Comparison of ENCODE assay signal across 1 cellular context in the genomic region with DNA sequence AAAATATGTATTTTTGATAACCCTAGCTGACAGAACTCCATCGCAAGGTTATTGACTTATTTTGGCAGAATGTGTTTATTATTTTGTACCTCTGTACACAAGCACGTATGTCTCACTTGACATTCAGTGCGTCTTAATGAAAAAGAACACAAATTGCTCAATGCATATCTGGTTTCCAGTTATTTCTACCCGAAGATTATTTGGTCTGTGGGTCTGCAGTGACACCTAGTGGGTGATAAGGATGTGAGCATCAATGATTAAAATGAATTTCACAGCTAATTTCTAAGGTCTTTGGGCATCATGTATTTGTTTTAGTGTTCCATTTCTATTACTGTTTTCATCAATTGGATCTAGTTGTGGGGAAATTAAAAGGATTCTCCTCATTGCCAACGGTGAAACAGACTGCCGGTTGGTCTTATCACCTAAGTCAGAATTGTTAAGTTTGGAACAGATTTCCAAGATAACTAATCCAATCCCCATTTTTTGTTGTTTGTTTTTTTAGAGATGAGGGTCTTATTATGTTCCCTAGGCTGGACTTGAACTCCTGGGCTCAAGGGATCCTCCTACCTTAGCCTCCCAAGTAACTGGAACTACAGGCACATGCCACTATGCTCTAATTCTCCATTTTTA.
TF ChIP-seq lines count a peak whose summit lies in the region.

No MANE protein-coding gene starts in this region.

TF ChIP-seq in GM23338, 12 proteins besides CTCF, POLR2A, EP300 and RAD21 (continued from another document):
- TF ChIP-seq, protein P1, sequence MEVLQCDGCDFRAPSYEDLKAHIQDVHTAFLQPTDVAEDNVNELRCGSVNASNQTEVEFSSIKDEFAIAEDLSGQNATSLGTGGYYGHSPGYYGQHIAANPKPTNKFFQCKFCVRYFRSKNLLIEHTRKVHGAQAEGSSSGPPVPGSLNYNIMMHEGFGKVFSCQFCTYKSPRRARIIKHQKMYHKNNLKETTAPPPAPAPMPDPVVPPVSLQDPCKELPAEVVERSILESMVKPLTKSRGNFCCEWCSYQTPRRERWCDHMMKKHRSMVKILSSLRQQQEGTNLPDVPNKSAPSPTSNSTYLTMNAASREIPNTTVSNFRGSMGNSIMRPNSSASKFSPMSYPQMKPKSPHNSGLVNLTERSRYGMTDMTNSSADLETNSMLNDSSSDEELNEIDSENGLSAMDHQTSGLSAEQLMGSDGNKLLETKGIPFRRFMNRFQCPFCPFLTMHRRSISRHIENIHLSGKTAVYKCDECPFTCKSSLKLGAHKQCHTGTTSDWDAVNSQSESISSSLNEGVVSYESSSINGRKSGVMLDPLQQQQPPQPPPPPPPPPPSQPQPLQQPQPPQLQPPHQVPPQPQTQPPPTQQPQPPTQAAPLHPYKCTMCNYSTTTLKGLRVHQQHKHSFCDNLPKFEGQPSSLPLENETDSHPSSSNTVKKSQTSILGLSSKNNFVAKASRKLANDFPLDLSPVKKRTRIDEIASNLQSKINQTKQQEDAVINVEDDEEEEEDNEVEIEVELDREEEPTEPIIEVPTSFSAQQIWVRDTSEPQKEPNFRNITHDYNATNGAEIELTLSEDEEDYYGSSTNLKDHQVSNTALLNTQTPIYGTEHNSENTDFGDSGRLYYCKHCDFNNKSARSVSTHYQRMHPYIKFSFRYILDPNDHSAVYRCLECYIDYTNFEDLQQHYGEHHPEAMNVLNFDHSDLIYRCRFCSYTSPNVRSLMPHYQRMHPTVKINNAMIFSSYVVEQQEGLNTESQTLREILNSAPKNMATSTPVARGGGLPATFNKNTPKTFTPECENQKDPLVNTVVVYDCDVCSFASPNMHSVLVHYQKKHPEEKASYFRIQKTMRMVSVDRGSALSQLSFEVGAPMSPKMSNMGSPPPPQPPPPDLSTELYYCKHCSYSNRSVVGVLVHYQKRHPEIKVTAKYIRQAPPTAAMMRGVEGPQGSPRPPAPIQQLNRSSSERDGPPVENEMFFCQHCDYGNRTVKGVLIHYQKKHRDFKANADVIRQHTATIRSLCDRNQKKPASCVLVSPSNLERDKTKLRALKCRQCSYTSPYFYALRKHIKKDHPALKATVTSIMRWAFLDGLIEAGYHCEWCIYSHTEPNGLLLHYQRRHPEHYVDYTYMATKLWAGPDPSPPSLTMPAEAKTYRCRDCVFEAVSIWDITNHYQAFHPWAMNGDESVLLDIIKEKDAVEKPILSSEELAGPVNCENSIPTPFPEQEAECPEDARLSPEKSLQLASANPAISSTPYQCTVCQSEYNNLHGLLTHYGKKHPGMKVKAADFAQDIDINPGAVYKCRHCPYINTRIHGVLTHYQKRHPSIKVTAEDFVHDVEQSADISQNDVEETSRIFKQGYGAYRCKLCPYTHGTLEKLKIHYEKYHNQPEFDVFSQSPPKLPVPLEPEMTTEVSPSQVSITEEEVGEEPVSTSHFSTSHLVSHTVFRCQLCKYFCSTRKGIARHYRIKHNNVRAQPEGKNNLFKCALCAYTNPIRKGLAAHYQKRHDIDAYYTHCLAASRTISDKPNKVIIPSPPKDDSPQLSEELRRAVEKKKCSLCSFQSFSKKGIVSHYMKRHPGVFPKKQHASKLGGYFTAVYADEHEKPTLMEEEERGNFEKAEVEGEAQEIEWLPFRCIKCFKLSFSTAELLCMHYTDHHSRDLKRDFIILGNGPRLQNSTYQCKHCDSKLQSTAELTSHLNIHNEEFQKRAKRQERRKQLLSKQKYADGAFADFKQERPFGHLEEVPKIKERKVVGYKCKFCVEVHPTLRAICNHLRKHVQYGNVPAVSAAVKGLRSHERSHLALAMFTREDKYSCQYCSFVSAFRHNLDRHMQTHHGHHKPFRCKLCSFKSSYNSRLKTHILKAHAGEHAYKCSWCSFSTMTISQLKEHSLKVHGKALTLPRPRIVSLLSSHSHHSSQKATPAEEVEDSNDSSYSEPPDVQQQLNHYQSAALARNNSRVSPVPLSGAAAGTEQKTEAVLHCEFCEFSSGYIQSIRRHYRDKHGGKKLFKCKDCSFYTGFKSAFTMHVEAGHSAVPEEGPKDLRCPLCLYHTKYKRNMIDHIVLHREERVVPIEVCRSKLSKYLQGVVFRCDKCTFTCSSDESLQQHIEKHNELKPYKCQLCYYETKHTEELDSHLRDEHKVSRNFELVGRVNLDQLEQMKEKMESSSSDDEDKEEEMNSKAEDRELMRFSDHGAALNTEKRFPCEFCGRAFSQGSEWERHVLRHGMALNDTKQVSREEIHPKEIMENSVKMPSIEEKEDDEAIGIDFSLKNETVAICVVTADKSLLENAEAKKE (CRISPR knock-in tag; IDR thresholded peaks at IDR 0.05) = no peak
- TF ChIP-seq STAT1 (IDR thresholded peaks at IDR 0.05; ENCODE audit: unreplicated experiment) = no peak
- no peak for TF ChIP-seq JUNB (IDR thresholded peaks at IDR 0.05; ENCODE audit: unreplicated experiment)
- TF ChIP-seq, protein P2, sequence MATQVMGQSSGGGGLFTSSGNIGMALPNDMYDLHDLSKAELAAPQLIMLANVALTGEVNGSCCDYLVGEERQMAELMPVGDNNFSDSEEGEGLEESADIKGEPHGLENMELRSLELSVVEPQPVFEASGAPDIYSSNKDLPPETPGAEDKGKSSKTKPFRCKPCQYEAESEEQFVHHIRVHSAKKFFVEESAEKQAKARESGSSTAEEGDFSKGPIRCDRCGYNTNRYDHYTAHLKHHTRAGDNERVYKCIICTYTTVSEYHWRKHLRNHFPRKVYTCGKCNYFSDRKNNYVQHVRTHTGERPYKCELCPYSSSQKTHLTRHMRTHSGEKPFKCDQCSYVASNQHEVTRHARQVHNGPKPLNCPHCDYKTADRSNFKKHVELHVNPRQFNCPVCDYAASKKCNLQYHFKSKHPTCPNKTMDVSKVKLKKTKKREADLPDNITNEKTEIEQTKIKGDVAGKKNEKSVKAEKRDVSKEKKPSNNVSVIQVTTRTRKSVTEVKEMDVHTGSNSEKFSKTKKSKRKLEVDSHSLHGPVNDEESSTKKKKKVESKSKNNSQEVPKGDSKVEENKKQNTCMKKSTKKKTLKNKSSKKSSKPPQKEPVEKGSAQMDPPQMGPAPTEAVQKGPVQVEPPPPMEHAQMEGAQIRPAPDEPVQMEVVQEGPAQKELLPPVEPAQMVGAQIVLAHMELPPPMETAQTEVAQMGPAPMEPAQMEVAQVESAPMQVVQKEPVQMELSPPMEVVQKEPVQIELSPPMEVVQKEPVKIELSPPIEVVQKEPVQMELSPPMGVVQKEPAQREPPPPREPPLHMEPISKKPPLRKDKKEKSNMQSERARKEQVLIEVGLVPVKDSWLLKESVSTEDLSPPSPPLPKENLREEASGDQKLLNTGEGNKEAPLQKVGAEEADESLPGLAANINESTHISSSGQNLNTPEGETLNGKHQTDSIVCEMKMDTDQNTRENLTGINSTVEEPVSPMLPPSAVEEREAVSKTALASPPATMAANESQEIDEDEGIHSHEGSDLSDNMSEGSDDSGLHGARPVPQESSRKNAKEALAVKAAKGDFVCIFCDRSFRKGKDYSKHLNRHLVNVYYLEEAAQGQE (IDR thresholded peaks at IDR 0.05; ENCODE audit: unreplicated experiment) = no peak
- no peak for TF ChIP-seq EZH2 (IDR thresholded peaks at IDR 0.05; ENCODE audit: low read depth, unreplicated experiment)
- TF ChIP-seq ZNF114 (CRISPR knock-in tag; IDR thresholded peaks at IDR 0.05) = no peak
- no peak for TF ChIP-seq ZNF331 (CRISPR knock-in tag; IDR thresholded peaks at IDR 0.05; ENCODE audit: low read depth)
- TF ChIP-seq, protein P3, sequence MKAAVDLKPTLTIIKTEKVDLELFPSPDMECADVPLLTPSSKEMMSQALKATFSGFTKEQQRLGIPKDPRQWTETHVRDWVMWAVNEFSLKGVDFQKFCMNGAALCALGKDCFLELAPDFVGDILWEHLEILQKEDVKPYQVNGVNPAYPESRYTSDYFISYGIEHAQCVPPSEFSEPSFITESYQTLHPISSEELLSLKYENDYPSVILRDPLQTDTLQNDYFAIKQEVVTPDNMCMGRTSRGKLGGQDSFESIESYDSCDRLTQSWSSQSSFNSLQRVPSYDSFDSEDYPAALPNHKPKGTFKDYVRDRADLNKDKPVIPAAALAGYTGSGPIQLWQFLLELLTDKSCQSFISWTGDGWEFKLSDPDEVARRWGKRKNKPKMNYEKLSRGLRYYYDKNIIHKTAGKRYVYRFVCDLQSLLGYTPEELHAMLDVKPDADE (IDR thresholded peaks at IDR 0.05) = no peak
- TF ChIP-seq CREB1 (CRISPR knock-in tag; IDR thresholded peaks at IDR 0.05; ENCODE audit: low read depth) = no peak
- no peak for TF ChIP-seq NANOG (IDR thresholded peaks at IDR 0.05; ENCODE audit: borderline replicate concordance)
- TF ChIP-seq EZH2phosphoT487 (IDR thresholded peaks at IDR 0.05; ENCODE audit: unreplicated experiment) = no peak
